Comparison of ENCODE assay signal across 1 cellular context in genomic region chr2:149645391-149645790, GRCh38.
TF ChIP-seq lines count a peak whose summit lies in the region.

No MANE protein-coding gene starts in this region.

TF ChIP-seq in HCT116, 20 proteins besides CTCF, POLR2A, EP300 and RAD21 (continued from another document):
- TF ChIP-seq REST (IDR thresholded peaks at IDR 0.05; ENCODE audit: low read depth) (no peak), EZH2phosphoT487 (IDR thresholded peaks at IDR 0.05; ENCODE audit: borderline replicate concordance) (no peak)
